8 cellular contexts compared by ENCODE assay signal in genomic region chr1:150162862-150163706, GRCh38. TPM values are rescaled to one million over a fixed set of nuclear protein-coding genes. Genes with fewer than 3 reads are reported as not detected.
A peak's percentile ranks its signal among the peaks of the same experiment; 100 is the strongest.
DNase-seq lines count a peak whose midpoint lies in the region; ATAC-seq, FAIRE-seq and TF ChIP-seq lines count a peak whose summit lies in the region.

No MANE protein-coding gene starts in this region.

- TF ChIP-seq CTCF in Caco-2 (IDR thresholded peaks at IDR 0.05; ENCODE audit: insufficient read depth in 1 of 2, low read depth in 1 of 2, low read length in 1 of 2, severe bottlenecking in 1 of 2, unreplicated experiment in 1 of 2) (no peak), lung (IDR thresholded peaks at IDR 0.05; ENCODE audit: control extremely low read depth, extremely low read depth) (no peak)

- H3K27me3 ChIP-seq in Caco-2 (replicated peaks; ENCODE audit: control insufficient read depth, insufficient read depth, low read length) (no peaks in the 10 kb centered on the region), lung (ENCODE audit: control insufficient read depth, insufficient read depth) (no peaks in the 10 kb centered on the region)

- POLR2A ChIA-PET in Caco-2 (lab: Charles Lee) = interaction anchor here (1.0 kb wide), 2 partner anchors 13 to 96 kb away, joined by 3 to 4 read pairs; partner anchors contain the start of gene PLEKHO1

- H3K27ac ChIP-seq in KOPT-K1 (ENCODE audit: low read depth, low read length, poor library complexity, severe bottlenecking) (peak overlapping the region; percentile 70), SK-N-MC (peak overlapping the region; percentile 97), lung (ENCODE audit: low read depth in 1 of 2, low read length in 1 of 2) (peak overlapping the region; percentile 85 to 92)

- BruUV-seq in Caco-2 (replicated peaks; lab: Mats Ljungman, UMichigan) = TSS peak; percentile 97

- peaks cover 27% of the 10 kb centered on the region for H3K4me1 Mint-ChIP-seq in Caco-2 (ENCODE audit: low read depth, unreplicated experiment)

- H3K4me3 Mint-ChIP-seq in Caco-2 (ENCODE audit: unreplicated experiment) = peak overlapping the region; percentile 62

- intact Hi-C loops in Caco-2 (cut with micrococcal nuclease; ENCODE audit: unreplicated experiment) = loop anchor here (2.0 kb wide), 2 partner anchors 24 to 96 kb away; partner anchors contain the start of gene VPS45

- peak overlapping the region; percentile 83 for H3K9ac ChIP-seq in SK-N-MC (ENCODE audit: insufficient read length)

- no peaks in the 10 kb centered on the region for H3K9me3 Mint-ChIP-seq in Caco-2 (ENCODE audit: unreplicated experiment)

- no peaks in the 10 kb centered on the region for H3K36me3 Mint-ChIP-seq in Caco-2 (ENCODE audit: insufficient read depth, unreplicated experiment)

- peak overlapping the region; percentile 87 for H3K27ac Mint-ChIP-seq in Caco-2 (ENCODE audit: unreplicated experiment)

- ATAC-seq in GM19328 (IDR thresholded peaks at IDR 0.05; ENCODE audit: unreplicated experiment) = peak; percentile 37
- ATAC-seq in lung (ENCODE audit: insufficient read depth, low FRiP score) = peak; percentile 89
- no peak for ATAC-seq in HG02588 (IDR thresholded peaks at IDR 0.05; ENCODE audit: unreplicated experiment)

- H3K9me3 ChIP-seq in Caco-2 (no peaks in the 10 kb centered on the region), KOPT-K1 (ENCODE audit: insufficient read depth, low read length, poor library complexity, severe bottlenecking) (no peaks in the 10 kb centered on the region), SK-N-MC (ENCODE audit: low read depth, low read length) (no peaks in the 10 kb centered on the region), lung (ENCODE audit: control insufficient read depth in 2 of 2, insufficient read depth in 1 of 2, low read length in 1 of 2) (no peaks in the 10 kb centered on the region)

- peak; percentile 79 to 85 for DNase-seq in Caco-2
- DNase-seq in SK-N-MC (ENCODE audit: low read depth, low spot score) = peak; percentile 87
- peak; percentile 87 for DNase-seq in lung (ENCODE audit: low spot score)
- DNase-seq in stromal cell of bone marrow (ENCODE audit: low read depth) = peak; percentile 99

- 14 to 19% methylated on average over 14 of the region's 14 CpGs for WGBS in lung, 2 donors

- CTCF ChIA-PET in Caco-2 (lab: Charles Lee) = interaction anchor here (0.5 to 1.3 kb wide), 2 partner anchors 24 to 211 kb away, joined by 3 to 4 read pairs; no protein-coding TSS in a partner anchor

- H3K4me3 ChIP-seq in Caco-2 (ENCODE audit: low read depth, low read length) (0 out of 2 replicates have a peak overlapping the region, but pooled peaks have one; percentile 2), SK-N-MC (peak overlapping the region; percentile 72), lung (no peak overlapping the region)

- peaks cover 29% of the 10 kb centered on the region for H3K4me1 ChIP-seq in Caco-2
- H3K4me1 ChIP-seq in lung (ENCODE audit: control insufficient read depth in 2 of 2, insufficient read depth in 2 of 2, low read length in 2 of 2) = peaks cover 3 to 10% of the 10 kb centered on the region in 2 donors

- H3K36me3 ChIP-seq in Caco-2 (ENCODE audit: control insufficient read depth, insufficient read depth, low read length) (no peaks in the 10 kb centered on the region), KOPT-K1 (ENCODE audit: insufficient read depth, low read length) (peaks cover 30% of the 10 kb centered on the region), SK-N-MC (ENCODE audit: insufficient read depth, low read length) (peaks cover 17% of the 10 kb centered on the region), lung (ENCODE audit: control insufficient read depth in 2 of 2, insufficient read depth in 2 of 2, low read length in 2 of 2) (peaks cover 4 to 6% of the 10 kb centered on the region in 2 donors)

- no peaks in the 10 kb centered on the region for H3K27me3 Mint-ChIP-seq in Caco-2 (ENCODE audit: insufficient read depth, unreplicated experiment)

- peak; percentile 91 for FAIRE-seq in endometrium (lab: Jason Lieb, UNC)

RNA-seq across cellular contexts. Expression of gene PLEKHO1, which starts 13.4 kb away (rescaled TPM):
- total RNA-seq in Caco-2 (2022) = 2.1 and 3.6 TPM in 2 replicates
- total RNA-seq in lung = 10 to 100 TPM; 41.6 to 60.6 TPM
- polyA plus RNA-seq in lung = 10 to 100 TPM; 59.7 to 88.0 TPM
